8 cellular contexts compared by ENCODE assay signal in the genomic region with DNA sequence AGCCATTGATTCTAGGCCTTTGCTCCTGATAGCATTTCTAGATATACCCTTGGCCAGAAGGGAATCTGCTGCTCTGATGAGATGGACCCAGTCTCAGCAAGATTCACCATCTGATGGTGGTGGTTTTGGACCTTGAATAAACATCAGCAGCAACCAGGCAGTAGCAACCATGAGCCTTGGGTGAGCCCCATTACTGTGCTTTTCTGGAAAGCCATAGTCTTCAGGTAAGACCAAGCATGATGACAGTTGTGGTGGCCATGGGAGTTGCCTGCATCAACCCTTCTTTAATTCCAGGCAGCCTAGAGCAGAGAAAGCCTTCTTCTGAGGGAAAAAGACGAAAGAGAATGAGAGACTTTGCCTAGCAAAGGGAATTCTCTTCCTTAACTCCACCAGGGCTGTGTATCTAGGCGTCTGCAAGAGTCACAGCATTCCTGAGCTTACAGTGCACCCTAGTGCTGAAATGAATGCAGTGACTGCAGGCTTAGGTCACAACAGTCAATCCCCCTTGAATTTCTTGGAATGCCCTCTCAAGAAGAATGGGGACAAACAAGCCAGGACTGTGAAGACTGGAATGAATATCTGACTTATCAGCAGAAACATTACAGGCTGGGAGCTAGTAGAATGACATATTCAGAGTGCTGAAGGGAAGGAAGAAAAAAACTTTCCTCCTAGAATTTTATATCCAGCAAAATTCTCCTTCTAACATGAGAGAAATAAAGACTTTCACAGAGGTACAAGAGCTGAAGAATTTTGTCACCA.
DNase-seq lines count a peak whose midpoint lies in the region; ATAC-seq and TF ChIP-seq lines count a peak whose summit lies in the region.

No MANE protein-coding gene starts in this region.

- no peaks in the 10 kb centered on the region for H3K4me1 Mint-ChIP-seq in activated CD8-positive, alpha-beta T cell treated with anti-CD3 and anti-CD28 coated beads for 36 hours (ENCODE audit: low read depth)

- H3K27me3 Mint-ChIP-seq in activated CD8-positive, alpha-beta T cell treated with anti-CD3 and anti-CD28 coated beads for 36 hours, result no peaks in the 10 kb centered on the region

- DNase-seq in AG04450 (ENCODE audit: low read depth, low spot score) (peak; percentile 48), HT-29 (ENCODE audit: low spot score) (peak; percentile 80), kidney tubule cell (ENCODE audit: low spot score) (peak; percentile 61), cerebellum (ENCODE audit: low spot score) (no peak), NCI-H510A (lab: John Stamatoyannopoulos, UW) (no peak)
- no peak for DNase-seq in activated CD8-positive, alpha-beta T cell treated with anti-CD3 and anti-CD28 coated beads for 36 hours

- H3K4me3 Mint-ChIP-seq in activated CD8-positive, alpha-beta T cell treated with anti-CD3 and anti-CD28 coated beads for 36 hours, result no peak overlapping the region

- H3K27ac ChIP-seq in AG04450 (ENCODE audit: low read depth, low read length) (no peak overlapping the region), SU-DHL-6 (ENCODE audit: low read depth, low read length) (no peak overlapping the region)

- H3F3A ChIP-seq in SU-DHL-6 (ENCODE audit: insufficient read depth), result no peaks in the 10 kb centered on the region

- H3K36me3 Mint-ChIP-seq in activated CD8-positive, alpha-beta T cell treated with anti-CD3 and anti-CD28 coated beads for 36 hours (ENCODE audit: low read depth), result no peaks in the 10 kb centered on the region

- H3K4me3 ChIP-seq in AG04450 (ENCODE audit: low read depth, low read length) (no peak overlapping the region), SU-DHL-6 (ENCODE audit: insufficient read depth, low read length, poor library complexity, severe bottlenecking) (no peak overlapping the region)

- H3K79me2 ChIP-seq in SU-DHL-6 (ENCODE audit: insufficient read depth, low read length), result no peaks in the 10 kb centered on the region

- intact Hi-C loops in activated CD8-positive, alpha-beta T cell treated with anti-CD3 and anti-CD28 coated beads for 36 hours (cut with micrococcal nuclease), result no loop called here

- POLR2A ChIA-PET in AG04450 (lab: Yijun Ruan, JAX), result no interaction called here
- POLR2A ChIA-PET in activated CD8-positive, alpha-beta T cell treated with anti-CD3 and anti-CD28 coated beads for 36 hours (lab: Charles Lee), result no interaction called here

- peak overlapping the region; percentile 97 for H2AFZ ChIP-seq in SU-DHL-6 (ENCODE audit: low read depth, low read length, severe bottlenecking)

- no peak overlapping the region for H3K27ac Mint-ChIP-seq in activated CD8-positive, alpha-beta T cell treated with anti-CD3 and anti-CD28 coated beads for 36 hours

- H4K20me1 ChIP-seq in SU-DHL-6 (ENCODE audit: low read depth, low read length), result no peaks in the 10 kb centered on the region

- H3K4me2 ChIP-seq in SU-DHL-6 (ENCODE audit: low read depth, low read length, poor library complexity, severe bottlenecking), result no peak overlapping the region

- ATAC-seq in GM19324 (IDR thresholded peaks at IDR 0.05; ENCODE audit: low FRiP score, unreplicated experiment), result peak; percentile 84
- no peak for ATAC-seq in activated CD8-positive, alpha-beta T cell treated with anti-CD3 and anti-CD28 coated beads for 36 hours

- H3K9me3 ChIP-seq in AG04450 (ENCODE audit: control insufficient read depth, insufficient read depth, low read length) (no peaks in the 10 kb centered on the region), SU-DHL-6 (ENCODE audit: insufficient read depth, low read length) (no peaks in the 10 kb centered on the region)

- H3K9me2 ChIP-seq in SU-DHL-6 (replicated peaks; ENCODE audit: insufficient read depth, low read length), result no peaks in the 10 kb centered on the region

- no peaks in the 10 kb centered on the region for H3K27me3 ChIP-seq in AG04450 (ENCODE audit: control insufficient read depth, insufficient read depth, low read length)
- no peaks in the 10 kb centered on the region for H3K27me3 ChIP-seq in SU-DHL-6 (ENCODE audit: low read length)

- peak; percentile 82 for TF ChIP-seq CTCF in AG04450 (IDR thresholded peaks at IDR 0.05; ENCODE audit: low read depth, low read length)
- TF ChIP-seq CTCF in SU-DHL-6 (IDR thresholded peaks at IDR 0.05; ENCODE audit: insufficient read depth, low read length, poor library complexity, severe bottlenecking), result peak; percentile 30
- TF ChIP-seq CTCF in activated CD8-positive, alpha-beta T cell treated with anti-CD3 and anti-CD28 coated beads for 36 hours (IDR thresholded peaks at IDR 0.05), result no peak

- CTCF ChIA-PET in AG04450 (lab: Charles Lee), result interaction anchor here (0.6 to 4.2 kb wide), 17 partner anchors 10 to 1910 kb away, joined by 3 to 76 read pairs (median 6); no protein-coding TSS in a partner anchor
- CTCF ChIA-PET in activated CD8-positive, alpha-beta T cell treated with anti-CD3 and anti-CD28 coated beads for 36 hours (lab: Charles Lee), result no interaction called here

- H3K9ac ChIP-seq in SU-DHL-6 (ENCODE audit: low read length), result no peak overlapping the region

- peaks cover 2% of the 10 kb centered on the region for H3K9me3 Mint-ChIP-seq in activated CD8-positive, alpha-beta T cell treated with anti-CD3 and anti-CD28 coated beads for 36 hours

- no peaks in the 10 kb centered on the region for H3K36me3 ChIP-seq in SU-DHL-6 (ENCODE audit: low read length)

Comparison
In these comparisons a context has a peak if more than half of its experiments do, and no peak if none do; other contexts are left out.
1. DNase-seq: peak in AG04450 (single experiment), HT-29 (single experiment) and kidney tubule cell (single experiment); none in cerebellum (single experiment), NCI-H510A (single experiment) and activated CD8-positive, alpha-beta T cell treated with anti-CD3 and anti-CD28 coated beads for 36 hours (single experiment).